ENCODE assay signal across 8 cellular contexts in genomic region chrX:137031517-137032377, GRCh38. TPM values are rescaled to one million over a fixed set of nuclear protein-coding genes. Genes with fewer than 3 reads are reported as not detected.
A peak's percentile ranks its signal among the peaks of the same experiment; 100 is the strongest.
DNase-seq lines count a peak whose midpoint lies in the region; ATAC-seq, FAIRE-seq and TF ChIP-seq lines count a peak whose summit lies in the region.

No MANE protein-coding gene starts in this region.

- no peak overlapping the region for H3K27ac ChIP-seq in esophagus muscularis mucosa (replicated peaks in 1 of 4)

- peak; percentile 9 for FAIRE-seq in GM12892 (lab: Jason Lieb, UNC)

- peaks cover 0 to 55% (median 15%) of the 10 kb centered on the region in 4 donors for H3K27me3 ChIP-seq in esophagus muscularis mucosa

- peaks cover 7% of the 10 kb centered on the region for H3K4me1 Mint-ChIP-seq in activated CD4-positive, alpha-beta memory T cell treated with anti-CD3 and anti-CD28 coated beads for 36 hours (ENCODE audit: low read depth)
- H3K4me1 Mint-ChIP-seq in neural crest cell: peaks cover 5% of the 10 kb centered on the region

- POLR2A ChIA-PET in activated CD4-positive, alpha-beta memory T cell treated with anti-CD3 and anti-CD28 coated beads for 36 hours (lab: Charles Lee): no interaction called here

- no peak for DNase-seq in GM12892 (ENCODE audit: insufficient read length)
- DNase-seq in H4 (ENCODE audit: low spot score): peak; percentile 6
- DNase-seq in NCI-H1092 treated with DMSO at 0.1 percent for 48 hours (lab: John Stamatoyannopoulos, UW): peak; percentile 59
- DNase-seq in activated CD4-positive, alpha-beta memory T cell treated with anti-CD3 and anti-CD28 coated beads for 36 hours: peak; percentile 61
- no peak for DNase-seq in esophagus muscularis mucosa (ENCODE audit: extremely low spot score)
- DNase-seq in neural crest cell (ENCODE audit: low read depth, low spot score): peak; percentile 24
- DNase-seq in sciatic nerve (ENCODE audit: low spot score): no peak

- no peaks in the 10 kb centered on the region for H3K9me3 ChIP-seq in esophagus muscularis mucosa

- TF ChIP-seq CTCF in esophagus muscularis mucosa (IDR thresholded peaks at IDR 0.05): no peak
- TF ChIP-seq CTCF in neural crest cell (conservative IDR thresholded peaks at IDR 0.05): no peak

- no peak overlapping the region for H3K27ac Mint-ChIP-seq in activated CD4-positive, alpha-beta memory T cell treated with anti-CD3 and anti-CD28 coated beads for 36 hours
- no peak overlapping the region for H3K27ac Mint-ChIP-seq in neural crest cell (ENCODE audit: unreplicated experiment)

- ATAC-seq in HG03457 (IDR thresholded peaks at IDR 0.05; ENCODE audit: unreplicated experiment) (no peak), sciatic nerve (no peak)

- no peaks in the 10 kb centered on the region for H3K9me3 Mint-ChIP-seq in activated CD4-positive, alpha-beta memory T cell treated with anti-CD3 and anti-CD28 coated beads for 36 hours
- H3K9me3 Mint-ChIP-seq in neural crest cell: peaks cover 2% of the 10 kb centered on the region

- WGBS in esophagus muscularis mucosa: 35% methylated on average over 44 of the region's 52 CpGs

- no peak overlapping the region for H3K4me3 Mint-ChIP-seq in activated CD4-positive, alpha-beta memory T cell treated with anti-CD3 and anti-CD28 coated beads for 36 hours
- no peak overlapping the region for H3K4me3 Mint-ChIP-seq in neural crest cell

- H3K36me3 ChIP-seq in esophagus muscularis mucosa: no peaks in the 10 kb centered on the region

- no peaks in the 10 kb centered on the region for H3K36me3 Mint-ChIP-seq in activated CD4-positive, alpha-beta memory T cell treated with anti-CD3 and anti-CD28 coated beads for 36 hours
- H3K36me3 Mint-ChIP-seq in neural crest cell (ENCODE audit: low read depth): no peaks in the 10 kb centered on the region

- TF ChIP-seq POLR2A in GM12892 (IDR thresholded peaks at IDR 0.05; ENCODE audit: low read depth, low read length) (no peak), esophagus muscularis mucosa (IDR thresholded peaks at IDR 0.05; ENCODE audit: low read depth) (no peak)

- TF ChIP-seq EP300 in esophagus muscularis mucosa (IDR thresholded peaks at IDR 0.05): no peak

- peak overlapping the region; percentile 39 to 48 (median 42) for H3K4me3 ChIP-seq in esophagus muscularis mucosa

- H3K27me3 Mint-ChIP-seq in activated CD4-positive, alpha-beta memory T cell treated with anti-CD3 and anti-CD28 coated beads for 36 hours: peaks cover 39% of the 10 kb centered on the region
- H3K27me3 Mint-ChIP-seq in neural crest cell (ENCODE audit: low read depth): peaks cover 28% of the 10 kb centered on the region

- intact Hi-C loops in activated CD4-positive, alpha-beta memory T cell treated with anti-CD3 and anti-CD28 coated beads for 36 hours (cut with micrococcal nuclease): loop anchor here (1.0 to 10.0 kb wide), 3 partner anchors 21 to 427 kb away; no protein-coding TSS in a partner anchor
- intact Hi-C loops in esophagus muscularis mucosa (cut with DNase I) (no loop called here), sciatic nerve (cut with DNase I) (no loop called here)

- H3K4me1 ChIP-seq in esophagus muscularis mucosa: peaks cover 0 to 32% (median 29%) of the 10 kb centered on the region in 4 donors

- CTCF ChIA-PET in activated CD4-positive, alpha-beta memory T cell treated with anti-CD3 and anti-CD28 coated beads for 36 hours (lab: Charles Lee): no interaction called here

RNA-seq across cellular contexts. Expression of gene GPR101, which starts 2.0 kb away (rescaled TPM):
- polyA plus RNA-seq in GM12892 (2012; ENCODE audit: missing spikeins): not detected
- total RNA-seq in H4 (2014; rRNA removed; shearing (Covaris generic)): not detected in 2 replicates
- not detected for total RNA-seq in activated CD4-positive, alpha-beta memory T cell treated with anti-CD3 and anti-CD28 coated beads for 36 hours
- total RNA-seq in esophagus muscularis mucosa: not detected
- not detected in 2 replicates for total RNA-seq in neural crest cell
- total RNA-seq in sciatic nerve: not detected

Comparison
In these comparisons a context has a peak if more than half of its experiments do, and no peak if none do; other contexts are left out.
1. DNase-seq: peak in H4 (single experiment), NCI-H1092 treated with DMSO at 0.1 percent for 48 hours (single experiment), activated CD4-positive, alpha-beta memory T cell treated with anti-CD3 and anti-CD28 coated beads for 36 hours (single experiment) and neural crest cell (single experiment); none in GM12892 (single experiment), esophagus muscularis mucosa (single experiment) and sciatic nerve (single experiment).